ENCODE assay signal across 7 cellular contexts in genomic region chr2:203779477-203780073, GRCh38.
A peak's percentile ranks its signal among the peaks of the same experiment; 100 is the strongest.
DNase-seq lines count a peak whose midpoint lies in the region; ATAC-seq and TF ChIP-seq lines count a peak whose summit lies in the region.
"Not testable (repeated sequence)": the region's sequence is repeated elsewhere in the genome, so short reads cannot be mapped to it uniquely, and the experiment has no call there.

No MANE protein-coding gene starts in this region.

- peaks cover 43% of the 10 kb centered on the region for H3K4me1 Mint-ChIP-seq in CD8-positive, alpha-beta T cell (ENCODE audit: low read depth)
- peaks cover 46% of the 10 kb centered on the region for H3K4me1 Mint-ChIP-seq in activated CD4-positive, alpha-beta memory T cell treated with anti-CD3 and anti-CD28 coated beads for 36 hours (ENCODE audit: low read depth)
- H3K4me1 Mint-ChIP-seq in activated T-helper 17 cell treated with anti-CD3 and anti-CD28 coated beads, Interleukin-2, amount 50 U/mL, for 72 hours: peaks cover 38% of the 10 kb centered on the region
- H3K4me1 Mint-ChIP-seq in naive thymus-derived CD4-positive, alpha-beta T cell: peaks cover 12 to 63% (median 51%) of the 10 kb centered on the region in 7 donors
- peaks cover 47% of the 10 kb centered on the region for H3K4me1 Mint-ChIP-seq in stimulated activated naive CD8-positive, alpha-beta T cell treated with anti-CD3 and anti-CD28 coated beads, Interleukin-15, Interleukin-2, amounts not matched to agents 100 ng/mL and 50 ng/mL, for 24 hours (ENCODE audit: low read depth)

- peaks cover 24% of the 10 kb centered on the region for H3K4me1 ChIP-seq in CD8-positive, alpha-beta T cell (ENCODE audit: insufficient read depth, low read length)
- H3K4me1 ChIP-seq in effector memory CD4-positive, alpha-beta T cell (ENCODE audit: control insufficient read depth, insufficient read depth, low read length, poor library complexity, severe bottlenecking): not testable (repeated sequence)
- H3K4me1 ChIP-seq in naive thymus-derived CD4-positive, alpha-beta T cell (ENCODE audit: control insufficient read depth in 2 of 2, insufficient read depth in 2 of 2, low read length in 2 of 2): peaks cover 17 to 26% of the 10 kb centered on the region in 2 donors

- ATAC-seq in CD8-positive, alpha-beta T cell; activated T-helper 17 cell treated with anti-CD3 and anti-CD28 coated beads, Interleukin-2, amount 50 U/mL, for 72 hours (replicated peaks); naive thymus-derived CD4-positive, alpha-beta T cell: not testable (repeated sequence)

- H3K4me3 Mint-ChIP-seq in CD8-positive, alpha-beta T cell; activated CD4-positive, alpha-beta memory T cell treated with anti-CD3 and anti-CD28 coated beads for 36 hours: not testable (repeated sequence)
- peak overlapping the region; percentile 7 for H3K4me3 Mint-ChIP-seq in activated T-helper 17 cell treated with anti-CD3 and anti-CD28 coated beads, Interleukin-2, amount 50 U/mL, for 72 hours
- peak overlapping the region in 5 of 10 donors; percentile 24 to 70 (median 33) for H3K4me3 Mint-ChIP-seq in naive thymus-derived CD4-positive, alpha-beta T cell
- H3K4me3 Mint-ChIP-seq in stimulated activated naive CD8-positive, alpha-beta T cell treated with anti-CD3 and anti-CD28 coated beads, Interleukin-15, Interleukin-2, amounts not matched to agents 100 ng/mL and 50 ng/mL, for 24 hours: peak overlapping the region; percentile 18

- H3K27ac Mint-ChIP-seq in CD8-positive, alpha-beta T cell: peak overlapping the region; percentile 30
- peak overlapping the region; percentile 25 for H3K27ac Mint-ChIP-seq in activated CD4-positive, alpha-beta memory T cell treated with anti-CD3 and anti-CD28 coated beads for 36 hours
- H3K27ac Mint-ChIP-seq in activated T-helper 17 cell treated with anti-CD3 and anti-CD28 coated beads, Interleukin-2, amount 50 U/mL, for 72 hours: peak overlapping the region; percentile 20
- H3K27ac Mint-ChIP-seq in naive thymus-derived CD4-positive, alpha-beta T cell: peak overlapping the region in 8 of 9 donors; percentile 26 to 75 (median 62)
- peak overlapping the region; percentile 19 for H3K27ac Mint-ChIP-seq in stimulated activated naive CD8-positive, alpha-beta T cell treated with anti-CD3 and anti-CD28 coated beads, Interleukin-15, Interleukin-2, amounts not matched to agents 100 ng/mL and 50 ng/mL, for 24 hours

- not testable (repeated sequence) for H3K27me3 ChIP-seq in CD8-positive, alpha-beta T cell (ENCODE audit: insufficient read depth, low read length); effector memory CD4-positive, alpha-beta T cell (replicated peaks; ENCODE audit: control insufficient read depth, insufficient read depth, low read length, poor library complexity, severe bottlenecking); naive thymus-derived CD4-positive, alpha-beta T cell (ENCODE audit: control insufficient read depth in 2 of 2, insufficient read depth in 2 of 2, low read length in 2 of 2)

- H3K27ac ChIP-seq in CD8-positive, alpha-beta T cell (ENCODE audit: low read depth, low read length); naive thymus-derived CD4-positive, alpha-beta T cell (ENCODE audit: low read depth, low read length): not testable (repeated sequence)
- peak overlapping the region; percentile 39 for H3K27ac ChIP-seq in KOPT-K1 (ENCODE audit: low read depth, low read length, poor library complexity, severe bottlenecking)
- H3K27ac ChIP-seq in effector memory CD4-positive, alpha-beta T cell (ENCODE audit: insufficient read depth, low read length, poor library complexity, severe bottlenecking): peak overlapping the region; percentile 27

- not testable (repeated sequence) for H3K36me3 Mint-ChIP-seq in CD8-positive, alpha-beta T cell; activated CD4-positive, alpha-beta memory T cell treated with anti-CD3 and anti-CD28 coated beads for 36 hours; activated T-helper 17 cell treated with anti-CD3 and anti-CD28 coated beads, Interleukin-2, amount 50 U/mL, for 72 hours (ENCODE audit: low read depth); stimulated activated naive CD8-positive, alpha-beta T cell treated with anti-CD3 and anti-CD28 coated beads, Interleukin-15, Interleukin-2, amounts not matched to agents 100 ng/mL and 50 ng/mL, for 24 hours (ENCODE audit: low read depth)
- H3K36me3 Mint-ChIP-seq in naive thymus-derived CD4-positive, alpha-beta T cell: peaks cover 0 to 20% (median 2%) of the 10 kb centered on the region in 5 donors

- not testable (repeated sequence) for H3K36me3 ChIP-seq in CD8-positive, alpha-beta T cell (ENCODE audit: insufficient read depth, low read length); KOPT-K1 (ENCODE audit: insufficient read depth, low read length); effector memory CD4-positive, alpha-beta T cell (ENCODE audit: control insufficient read depth, insufficient read depth, low read length); naive thymus-derived CD4-positive, alpha-beta T cell (ENCODE audit: control insufficient read depth in 2 of 3, insufficient read depth in 3 of 3, low read length in 3 of 3)

- intact Hi-C loops in CD8-positive, alpha-beta T cell (cut with DNase I, micrococcal nuclease): loop anchor here (5.0 kb wide), 5 partner anchors 37 to 247 kb away; partner anchors contain the start of genes CD28 (in 1 of the 2) and RAPH1 (in 1 of the 2)
- intact Hi-C loops in activated CD4-positive, alpha-beta memory T cell treated with anti-CD3 and anti-CD28 coated beads for 36 hours (cut with micrococcal nuclease): not testable (repeated sequence)
- intact Hi-C loops in naive thymus-derived CD4-positive, alpha-beta T cell (cut with micrococcal nuclease): loop anchor here (5.0 to 10.0 kb wide), 2 partner anchors 127 to 205 kb away; no protein-coding TSS in a partner anchor

- H3K9me3 ChIP-seq in CD8-positive, alpha-beta T cell (ENCODE audit: low read length); KOPT-K1 (ENCODE audit: insufficient read depth, low read length, poor library complexity, severe bottlenecking); effector memory CD4-positive, alpha-beta T cell (ENCODE audit: control insufficient read depth, low read length); naive thymus-derived CD4-positive, alpha-beta T cell (ENCODE audit: control insufficient read depth in 2 of 3, low read length in 3 of 3): not testable (repeated sequence)

- not testable (repeated sequence) for H3K4me3 ChIP-seq in CD8-positive, alpha-beta T cell (ENCODE audit: low read depth, low read length); effector memory CD4-positive, alpha-beta T cell (ENCODE audit: insufficient read depth, low read depth, low read length, poor library complexity, severe bottlenecking); naive thymus-derived CD4-positive, alpha-beta T cell (ENCODE audit: low read length)

- TF ChIP-seq CTCF in CD8-positive, alpha-beta T cell (IDR thresholded peaks at IDR 0.05): not testable (repeated sequence)

- CTCF ChIA-PET in CD8-positive, alpha-beta T cell (lab: Charles Lee): interaction anchor here (0.9 kb wide), 1 partner anchor 25 kb away, joined by 3 read pairs; no protein-coding TSS in a partner anchor
- CTCF ChIA-PET in activated CD4-positive, alpha-beta memory T cell treated with anti-CD3 and anti-CD28 coated beads for 36 hours (lab: Charles Lee): interaction anchor here (0.7 to 3.5 kb wide), 3 partner anchors 32 to 39 kb away, joined by 3 to 9 read pairs (median 8); no protein-coding TSS in a partner anchor
- CTCF ChIA-PET in naive thymus-derived CD4-positive, alpha-beta T cell (lab: Charles Lee): interaction anchor here (0.6 to 1.9 kb wide), 5 partner anchors 27 to 295 kb away, joined by 3 to 6 read pairs (median 4); no protein-coding TSS in a partner anchor

- POLR2A ChIA-PET in CD8-positive, alpha-beta T cell (lab: Charles Lee): interaction anchor here (0.9 to 2.3 kb wide), 2 partner anchors 39 to 65 kb away, joined by 4 to 7 read pairs; no protein-coding TSS in a partner anchor
- POLR2A ChIA-PET in activated CD4-positive, alpha-beta memory T cell treated with anti-CD3 and anti-CD28 coated beads for 36 hours (lab: Charles Lee): not testable (repeated sequence)
- POLR2A ChIA-PET in naive thymus-derived CD4-positive, alpha-beta T cell (lab: Charles Lee): interaction anchor here (0.7 to 1.9 kb wide), 3 partner anchors 13 to 294 kb away, joined by 3 to 10 read pairs (median 8); no protein-coding TSS in a partner anchor

- not testable (repeated sequence) for DNase-seq in CD8-positive, alpha-beta T cell; activated CD4-positive, alpha-beta memory T cell treated with anti-CD3 and anti-CD28 coated beads for 36 hours; effector memory CD4-positive, alpha-beta T cell
- peak in 1 of 9 donors; percentile 11 for DNase-seq in naive thymus-derived CD4-positive, alpha-beta T cell

- not testable (repeated sequence) for H3K27me3 Mint-ChIP-seq in CD8-positive, alpha-beta T cell (ENCODE audit: low read depth); activated CD4-positive, alpha-beta memory T cell treated with anti-CD3 and anti-CD28 coated beads for 36 hours; activated T-helper 17 cell treated with anti-CD3 and anti-CD28 coated beads, Interleukin-2, amount 50 U/mL, for 72 hours; naive thymus-derived CD4-positive, alpha-beta T cell; stimulated activated naive CD8-positive, alpha-beta T cell treated with anti-CD3 and anti-CD28 coated beads, Interleukin-15, Interleukin-2, amounts not matched to agents 100 ng/mL and 50 ng/mL, for 24 hours

- H3K9me3 Mint-ChIP-seq in CD8-positive, alpha-beta T cell; activated CD4-positive, alpha-beta memory T cell treated with anti-CD3 and anti-CD28 coated beads for 36 hours; activated T-helper 17 cell treated with anti-CD3 and anti-CD28 coated beads, Interleukin-2, amount 50 U/mL, for 72 hours; naive thymus-derived CD4-positive, alpha-beta T cell: not testable (repeated sequence)
- peaks cover 11% of the 10 kb centered on the region for H3K9me3 Mint-ChIP-seq in stimulated activated naive CD8-positive, alpha-beta T cell treated with anti-CD3 and anti-CD28 coated beads, Interleukin-15, Interleukin-2, amounts not matched to agents 100 ng/mL and 50 ng/mL, for 24 hours
